Comparison of ENCODE assay signal across 25 cellular contexts in genomic region chr14:33774161-33774560, GRCh38.
DNase-seq lines count a peak whose midpoint lies in the region; ATAC-seq, FAIRE-seq and TF ChIP-seq lines count a peak whose summit lies in the region.
"Had no signal": no experiment of that assay in that cellular context is flagged by ENCODE, and none has a peak within 500 bp of the region (broad histone marks: within the 10 kb centered on the region; RNA-seq: fewer than 3 reads in every experiment).

No MANE protein-coding gene starts in this region.

- WGBS in H1 (ENCODE audit: extremely low coverage in 1 of 2, insufficient coverage in 1 of 2, insufficient read length in 1 of 2, insufficient replicate concordance in 2 of 2, low coverage in 1 of 2, low lambda C conversion rate in 2 of 2, missing lambda C conversion rate in 1 of 2), 2 experiments, result 96% methylated on average over 11 of the region's 11 CpGs; no CpG with 5 or more reads in 1 of the 2 experiments
- 95% methylated on average over 11 of the region's 11 CpGs for WGBS in mesenchymal stem cell

- H2AFZ ChIP-seq in H1 (ENCODE audit: low read length) (no peak overlapping the region), mesenchymal stem cell (ENCODE audit: low read depth, low read length) (no peak overlapping the region)

- no peaks in the 10 kb centered on the region for H3K79me1 ChIP-seq in H1 (ENCODE audit: low read depth, low read length)
- H3K79me1 ChIP-seq in mesenchymal stem cell (replicated peaks; ENCODE audit: low read length, poor library complexity, severe bottlenecking), result no peaks in the 10 kb centered on the region

- H3K56ac ChIP-seq in H1 (replicated peaks; ENCODE audit: insufficient read length, low read depth, low read length), result no peak overlapping the region

- H3K36me3 ChIP-seq in H1 (ENCODE audit: control insufficient read depth in 2 of 4, insufficient read depth in 4 of 4, low read length in 3 of 4) (no peaks in the 10 kb centered on the region), mesenchymal stem cell (ENCODE audit: control insufficient read depth in 1 of 2, insufficient read depth in 2 of 2, low read depth in 1 of 2, low read length in 2 of 2) (no peaks in the 10 kb centered on the region)
- H3K36me3 ChIP-seq: BE2C, BLaER1 had no signal

- no peak overlapping the region; the same call in 1 of the 2 replicates for H2BK20ac ChIP-seq in H1 (ENCODE audit: low read length)

- H3K9ac ChIP-seq in H1 (replicated peaks in 1 of 4; ENCODE audit: extremely low read depth in 1 of 4, low read depth in 3 of 4, low read length in 3 of 4) (no peak overlapping the region), mesenchymal stem cell (ENCODE audit: low read length) (no peak overlapping the region)
- H3K9ac ChIP-seq: BLaER1 had no signal

- H3K27me3 ChIP-seq in H1 (replicated peaks in 1 of 4; ENCODE audit: control insufficient read depth in 3 of 4, extremely low read depth in 1 of 4, insufficient read depth in 3 of 4, low read length in 3 of 4), result no peaks in the 10 kb centered on the region
- no peaks in the 10 kb centered on the region for H3K27me3 ChIP-seq in mesenchymal stem cell (ENCODE audit: control insufficient read depth in 1 of 2, insufficient read depth in 1 of 2, low read length in 2 of 2)
- H3K27me3 ChIP-seq: BE2C, BLaER1 had no signal

- H4K5ac ChIP-seq in H1 (ENCODE audit: insufficient read length, low read depth, low read length), result no peak overlapping the region

- no peak overlapping the region for H3K18ac ChIP-seq in H1 (ENCODE audit: extremely low read depth, low read length)
- no peak overlapping the region for H3K18ac ChIP-seq in mesenchymal stem cell (ENCODE audit: low read depth in 1 of 2, low read length in 2 of 2)

- CTCF ChIA-PET in H1 (lab: Charles Lee; ENCODE audit: partially characterized antibody), result interaction anchor here (1.1 kb wide), 1 partner anchor 21 kb away, joined by 3 read pairs; no protein-coding TSS in a partner anchor

- H2BK5ac ChIP-seq in H1 (ENCODE audit: low read depth, low read length) (no peak overlapping the region), mesenchymal stem cell (ENCODE audit: low read depth, low read length, poor library complexity, severe bottlenecking) (no peak overlapping the region)

- H3K14ac ChIP-seq in H1 (ENCODE audit: insufficient read length), result no peak overlapping the region
- H3K14ac ChIP-seq in mesenchymal stem cell (ENCODE audit: low read length in 2 of 2), result no peak overlapping the region

- H3K4ac ChIP-seq in H1 (replicated peaks; ENCODE audit: insufficient read length, low read depth, low read length) (no peak overlapping the region), mesenchymal stem cell (ENCODE audit: low read depth in 1 of 2, low read length in 2 of 2) (no peak overlapping the region)

- H3K9me3 ChIP-seq in H1 (ENCODE audit: insufficient read depth in 2 of 2, low read depth in 1 of 2, low read length in 1 of 2) (no peaks in the 10 kb centered on the region), mesenchymal stem cell (ENCODE audit: control insufficient read depth, low read length) (no peaks in the 10 kb centered on the region)
- H3K9me3 ChIP-seq: BE2C, BLaER1 had no signal

- no peaks in the 10 kb centered on the region for H3K23me2 ChIP-seq in H1 (ENCODE audit: low read depth, low read length)

- DNase-seq in H1 (ENCODE audit: low read depth in 1 of 2, low spot score in 2 of 2) (no peak), mesenchymal stem cell (no peak), sciatic nerve (ENCODE audit: low spot score) (no peak), hypothalamus (lab: John Stamatoyannopoulos, UW) (no peak)
- DNase-seq: 8988T; ACHN; BE2C; C1 segment of cervical spinal cord; CD4-positive, alpha-beta memory T cell; CD4-positive, CD25-positive, alpha-beta regulatory T cell; CD8-positive, alpha-beta memory T cell; COR-L47; DMS 273 treated with DMSO at 0.1 percent for 48 hours; DMS153; DMS53; DMS79; DND-41; EL; GDM1 had no signal

- no peak overlapping the region for H3K4me3 ChIP-seq in H1 (ENCODE audit: extremely low read depth in 1 of 4, insufficient read depth in 2 of 4, low read depth in 3 of 4, low read length in 4 of 4)
- no peak overlapping the region for H3K4me3 ChIP-seq in mesenchymal stem cell (ENCODE audit: insufficient read depth in 1 of 2, low read depth in 1 of 2, low read length in 2 of 2)
- H3K4me3 ChIP-seq: BLaER1, GM12878 had no signal

- no peaks in the 10 kb centered on the region for H4K20me1 ChIP-seq in H1 (replicated peaks in 1 of 2; ENCODE audit: control insufficient read depth in 1 of 2, insufficient read depth in 2 of 2, low read length in 2 of 2)
- H4K20me1 ChIP-seq: BLaER1 had no signal

- TF ChIP-seq CTCF in H1 (IDR thresholded peaks at IDR 0.05; ENCODE audit: control extremely low read depth in 1 of 3, insufficient read depth in 1 of 3, low read depth in 1 of 3, low read length in 3 of 3), result no peak

- H3K4me2 ChIP-seq in H1 (ENCODE audit: insufficient read depth in 1 of 2, low read depth in 2 of 2, low read length in 2 of 2) (no peak overlapping the region), mesenchymal stem cell (ENCODE audit: low read length, poor library complexity, severe bottlenecking) (no peak overlapping the region)

- no peak overlapping the region for H2BK12ac ChIP-seq in H1 (ENCODE audit: low read depth, low read length)
- H2BK12ac ChIP-seq in mesenchymal stem cell (ENCODE audit: low read length in 2 of 2), result no peak overlapping the region

- no peak for TF ChIP-seq EP300 in H1 (IDR thresholded peaks at IDR 0.05; ENCODE audit: borderline replicate concordance in 1 of 2, low read depth in 2 of 2, low read length in 2 of 2)

- H4K8ac ChIP-seq in H1 (ENCODE audit: extremely low read depth, insufficient read depth, low read length) (no peak overlapping the region), mesenchymal stem cell (ENCODE audit: low read length) (no peak overlapping the region)

- H3K27ac ChIP-seq in H1 (ENCODE audit: low read depth, low read length) (no peak overlapping the region), mesenchymal stem cell (ENCODE audit: low read length, poor library complexity, severe bottlenecking) (no peak overlapping the region)
- H3K27ac ChIP-seq: BLaER1 had no signal

- H3K23ac ChIP-seq in H1 (ENCODE audit: insufficient read length) (no peak overlapping the region), mesenchymal stem cell (ENCODE audit: low read length in 2 of 2) (no peak overlapping the region)

- no peak for TF ChIP-seq RAD21 in H1 (IDR thresholded peaks at IDR 0.05 in 1 of 2, conservative IDR thresholded peaks at IDR 0.05 in 1 of 2; ENCODE audit: low read depth in 2 of 2, low read length in 2 of 2)

- H2AK5ac ChIP-seq in H1 (ENCODE audit: low read depth, low read length), result no peak overlapping the region
- no peak overlapping the region for H2AK5ac ChIP-seq in mesenchymal stem cell (ENCODE audit: low read length, severe bottlenecking)

- H4K91ac ChIP-seq in H1 (replicated peaks; ENCODE audit: insufficient read length, low read length), result peak overlapping the region; percentile 56
- peak overlapping the region; percentile 78 for H4K91ac ChIP-seq in mesenchymal stem cell (ENCODE audit: low read length)

- H3K79me2 ChIP-seq in H1 (ENCODE audit: control insufficient read depth in 1 of 2, insufficient read depth in 2 of 2, low read length in 2 of 2), result no peaks in the 10 kb centered on the region

- POLR2A ChIA-PET in H1 (lab: Charles Lee; ENCODE audit: partially characterized antibody), result no interaction called here

- H3K4me1 ChIP-seq in H1 (replicated peaks in 1 of 4; ENCODE audit: control insufficient read depth in 3 of 4, insufficient read depth in 4 of 4, low read length in 3 of 4) (peaks cover 0 to 11% (median 0%) of the 10 kb centered on the region in 4 experiments; a peak in 2 of 7 replicates), mesenchymal stem cell (ENCODE audit: control insufficient read depth, insufficient read depth, low read depth, low read length) (peaks cover 2% of the 10 kb centered on the region)
- H3K4me1 ChIP-seq: BE2C had no signal

- FAIRE-seq in H1 (lab: Jason Lieb, UNC), result no peak
- FAIRE-seq: A204.1, GM12878, GM12892 had no signal

- no peak for TF ChIP-seq POLR2A in H1 (IDR thresholded peaks at IDR 0.05; ENCODE audit: control extremely low read depth in 1 of 2, low read depth in 2 of 2, low read length in 2 of 2)

- intact Hi-C loops in sciatic nerve (cut with DNase I), result no loop called here

- H2BK15ac ChIP-seq in H1 (ENCODE audit: low read length), result no peak overlapping the region
- H2BK15ac ChIP-seq in mesenchymal stem cell (ENCODE audit: low read depth, poor library complexity, severe bottlenecking), result no peak overlapping the region

- no peak overlapping the region for H2BK120ac ChIP-seq in H1 (replicated peaks; ENCODE audit: low read depth, low read length)
- no peak overlapping the region for H2BK120ac ChIP-seq in mesenchymal stem cell (ENCODE audit: low read depth, low read length)

- peak; percentile 15 for ATAC-seq in sciatic nerve
- no peak for ATAC-seq in GM18498 (IDR thresholded peaks at IDR 0.05; ENCODE audit: unreplicated experiment)
- no peak for ATAC-seq in GM18519 (IDR thresholded peaks at IDR 0.05; ENCODE audit: low FRiP score, unreplicated experiment)
- ATAC-seq: GM12878 had no signal

TF ChIP-seq in H1, 55 proteins besides CTCF, POLR2A, EP300 and RAD21 (continues in another document):
- TF ChIP-seq JUN (IDR thresholded peaks at IDR 0.05; ENCODE audit: low read depth, low read length) (no peak), NRF1 (IDR thresholded peaks at IDR 0.05; ENCODE audit: low read depth, low read length) (no peak), CBX8 (IDR thresholded peaks at IDR 0.05; ENCODE audit: borderline replicate concordance, low read depth, low read length) (no peak), SIN3A (conservative IDR thresholded peaks at IDR 0.05 in 1 of 2, IDR thresholded peaks at IDR 0.05 in 1 of 2; ENCODE audit: low read depth in 1 of 2, low read length in 2 of 2) (no peak), ATF3 (IDR thresholded peaks at IDR 0.05; ENCODE audit: insufficient read depth, low read depth, low read length) (no peak), CBX5 (IDR thresholded peaks at IDR 0.05; ENCODE audit: low read depth, low read length) (no peak), TAF7 (optimal IDR thresholded peaks at IDR 0.05; ENCODE audit: borderline replicate concordance, low read depth, low read length) (no peak), TEAD4 (IDR thresholded peaks at IDR 0.05; ENCODE audit: low read depth, low read length) (no peak), JUND (IDR thresholded peaks at IDR 0.05; ENCODE audit: low read length) (no peak), TAF1 (IDR thresholded peaks at IDR 0.05; ENCODE audit: low read depth, low read length) (no peak), BCL11A (IDR thresholded peaks at IDR 0.05; ENCODE audit: low read depth in 2 of 2, low read length in 2 of 2) (no peak)
